ENCODE assay signal across 16 cellular contexts in genomic region chr16:65667013-65667578, GRCh38.
A peak's percentile ranks its signal among the peaks of the same experiment; 100 is the strongest.
DNase-seq lines count a peak whose midpoint lies in the region; ATAC-seq, FAIRE-seq and TF ChIP-seq lines count a peak whose summit lies in the region.
"Had no signal": no experiment of that assay in that cellular context is flagged by ENCODE, and none has a peak within 500 bp of the region (broad histone marks: within the 10 kb centered on the region; RNA-seq: fewer than 3 reads in every experiment).

No MANE protein-coding gene starts in this region.

- H2AK9ac ChIP-seq in IMR-90 (replicated peaks; ENCODE audit: low read depth, low read length, poor library complexity): no peak overlapping the region

- no peak overlapping the region for H3K27ac ChIP-seq in IMR-90 (ENCODE audit: insufficient read depth, low read length)
- H3K27ac ChIP-seq in brain microvascular endothelial cell: no peak overlapping the region
- H3K27ac ChIP-seq in keratinocyte (ENCODE audit: control insufficient read depth, insufficient read depth, low read length): no peak overlapping the region
- H3K27ac ChIP-seq in spleen: no peak overlapping the region
- H3K27ac ChIP-seq: HL-60, ovary had no signal

- H4K20me1 ChIP-seq in IMR-90 (ENCODE audit: insufficient read depth, low read length) (no peaks in the 10 kb centered on the region), keratinocyte (ENCODE audit: control insufficient read depth, extremely low read depth, insufficient read depth, low read length) (no peaks in the 10 kb centered on the region)

- no peak overlapping the region for H3K18ac ChIP-seq in IMR-90 (ENCODE audit: low read depth, low read length)

- BruUV-seq in IMR-90 (replicated peaks; lab: Mats Ljungman, UMichigan): no TSS peak

- no peaks in the 10 kb centered on the region for H3K79me1 ChIP-seq in IMR-90 (ENCODE audit: low read depth in 1 of 2, low read length in 2 of 2)

- DNase-seq in AG09309 (ENCODE audit: low read depth) (no peak), IMR-90 (peak; percentile 28), brain microvascular endothelial cell (peak; percentile 54), keratinocyte (ENCODE audit: low read depth, low spot score) (no peak), spleen (no peak)
- DNase-seq in activated CD8-positive, alpha-beta memory T cell treated with anti-CD3 and anti-CD28 coated beads, Interleukin-2, amount 50 U/mL, for 48 hours: no peak
- DNase-seq: activated naive CD8-positive, alpha-beta T cell treated with anti-CD3 and anti-CD28 coated beads, Interleukin-2, amount 50 U/mL, for 24 hours; CD8-positive, alpha-beta T cell; left colon; NCI-H1105; stimulated activated CD4-positive, alpha-beta T cell treated with anti-CD3 and anti-CD28 coated beads, Interleukin-4, amount 100 ng/mL, for 4 hours had no signal

- no peaks in the 10 kb centered on the region; the same call in 1 of the 2 replicates for H3K9me3 ChIP-seq in IMR-90 (ENCODE audit: control insufficient read depth, insufficient read depth, low read length)
- no peaks in the 10 kb centered on the region for H3K9me3 ChIP-seq in keratinocyte (ENCODE audit: control insufficient read depth, low read depth, low read length)
- peaks cover 0 to 7% (median 0%) of the 10 kb centered on the region in 8 donors for H3K9me3 ChIP-seq in spleen
- H3K9me3 ChIP-seq: ovary had no signal

- H3K14ac ChIP-seq in IMR-90 (replicated peaks; ENCODE audit: low read depth, low read length): no peak overlapping the region

- CTCF ChIA-PET in IMR-90 (lab: Yijun Ruan, JAX): no interaction called here

- H2BK120ac ChIP-seq in IMR-90 (ENCODE audit: low read depth, low read length): no peak overlapping the region

- H4K8ac ChIP-seq in IMR-90 (ENCODE audit: low read depth in 2 of 2, low read length in 2 of 2): no peak overlapping the region

- H3K56ac ChIP-seq in IMR-90 (ENCODE audit: extremely low read depth, insufficient read depth, low read length): no peak overlapping the region

- no peak overlapping the region for H3K23ac ChIP-seq in IMR-90 (ENCODE audit: low read depth, low read length)

- H3K27me3 ChIP-seq in IMR-90 (ENCODE audit: control insufficient read depth, insufficient read depth, low read length): no peaks in the 10 kb centered on the region
- no peaks in the 10 kb centered on the region for H3K27me3 ChIP-seq in brain microvascular endothelial cell (replicated peaks)
- H3K27me3 ChIP-seq in keratinocyte (ENCODE audit: control insufficient read depth, extremely low read depth, insufficient read depth, low read length): no peaks in the 10 kb centered on the region
- H3K27me3 ChIP-seq in spleen (replicated peaks in 1 of 7): no peaks in the 10 kb centered on the region
- H3K27me3 ChIP-seq: ovary had no signal

- POLR2A ChIA-PET in IMR-90 (lab: Charles Lee; ENCODE audit: unreplicated experiment): no interaction called here

- WGBS in IMR-90 (ENCODE audit: extremely low coverage in 2 of 2, insufficient read length in 1 of 2), 2 experiments: no CpG with 5 or more reads among the region's 7 CpGs
- WGBS in spleen, 5 donors: 78 to 94% (median 86%) methylated on average over 6 to 7 of the region's 7 CpGs

- H4K91ac ChIP-seq in IMR-90 (ENCODE audit: insufficient read depth, low read depth, low read length): no peak overlapping the region

- H3K4me2 ChIP-seq in IMR-90 (ENCODE audit: low read depth, low read length) (no peak overlapping the region), keratinocyte (ENCODE audit: control insufficient read depth, extremely low read depth, insufficient read depth, low read depth, low read length) (no peak overlapping the region)

- TF ChIP-seq CTCF in AG09309 (IDR thresholded peaks at IDR 0.05; ENCODE audit: control insufficient read depth, insufficient read depth, low read depth, low read length, missing control alignments): peak; percentile 28
- TF ChIP-seq CTCF in IMR-90 (conservative IDR thresholded peaks at IDR 0.05; ENCODE audit: low read depth, low read length): no peak
- TF ChIP-seq CTCF in brain microvascular endothelial cell (IDR thresholded peaks at IDR 0.05; ENCODE audit: low read depth, low read length, missing control alignments): peak; percentile 58
- peak; percentile 26 to 67 (median 28) for TF ChIP-seq CTCF in keratinocyte (optimal IDR thresholded peaks at IDR 0.05 in 1 of 3, IDR thresholded peaks at IDR 0.05 in 1 of 3, conservative IDR thresholded peaks at IDR 0.05 in 1 of 3; ENCODE audit: extremely low read depth in 1 of 3, insufficient read depth in 2 of 3, low read length in 3 of 3)
- TF ChIP-seq CTCF in spleen (IDR thresholded peaks at IDR 0.05 in 8 of 11, conservative IDR thresholded peaks at IDR 0.05 in 3 of 11): no peak

- H3K36me3 ChIP-seq in IMR-90 (ENCODE audit: control insufficient read depth, insufficient read depth, low read length) (no peaks in the 10 kb centered on the region), brain microvascular endothelial cell (replicated peaks) (no peaks in the 10 kb centered on the region), keratinocyte (ENCODE audit: control insufficient read depth in 2 of 2, extremely low read depth in 1 of 2, insufficient read depth in 2 of 2, low read length in 2 of 2) (no peaks in the 10 kb centered on the region), spleen (no peaks in the 10 kb centered on the region)
- H3K36me3 ChIP-seq: ovary had no signal

- H3K4me1 ChIP-seq in IMR-90 (ENCODE audit: control insufficient read depth, insufficient read depth, low read length): no peaks in the 10 kb centered on the region; the same call in 1 of the 2 replicates
- peaks cover 12% of the 10 kb centered on the region for H3K4me1 ChIP-seq in keratinocyte (ENCODE audit: control insufficient read depth, extremely low read depth, insufficient read depth, low read length)
- peaks cover 0 to 12% (median 3%) of the 10 kb centered on the region in 6 donors for H3K4me1 ChIP-seq in spleen

- H3K79me2 ChIP-seq in keratinocyte (ENCODE audit: control insufficient read depth, insufficient read depth, low read length): no peaks in the 10 kb centered on the region

- dilution Hi-C loops in IMR-90 (cut with HindIII; ENCODE audit: low sequenced_read_pairs, unreplicated experiment) (no loop called here), keratinocyte (cut with MboI; ENCODE audit: extremely low pct_ligation_motif_present, low sequenced_read_pairs) (no loop called here)

- intact Hi-C loops in IMR-90 (cut with micrococcal nuclease) (no loop called here), spleen (cut with DNase I; ENCODE audit: low total_unique reads) (no loop called here)

- peak; percentile 61 for ATAC-seq in IMR-90 (ENCODE audit: low read depth)
- no peak for ATAC-seq in GM21390 (IDR thresholded peaks at IDR 0.05; ENCODE audit: unreplicated experiment)
- no peak for ATAC-seq in GM19035 (IDR thresholded peaks at IDR 0.05; ENCODE audit: unreplicated experiment)
- ATAC-seq: activated naive CD8-positive, alpha-beta T cell treated with anti-CD3 and anti-CD28 coated beads, Interleukin-2, amount 50 U/mL, for 24 hours; CD8-positive, alpha-beta T cell; left colon had no signal

- no peak overlapping the region for H3K9ac ChIP-seq in IMR-90 (ENCODE audit: low read depth, low read length)
- H3K9ac ChIP-seq in keratinocyte (ENCODE audit: control insufficient read depth, extremely low read depth, insufficient read depth, low read length): no peak overlapping the region

- H3K4me3 ChIP-seq in AG09309 (ENCODE audit: control insufficient read depth, low read depth, low read length): no peak overlapping the region
- H3K4me3 ChIP-seq in IMR-90 (ENCODE audit: insufficient read depth, low read depth, low read length): no peak overlapping the region
- H3K4me3 ChIP-seq in brain microvascular endothelial cell (ENCODE audit: low read depth, low read length): no peak overlapping the region
- H3K4me3 ChIP-seq in keratinocyte (ENCODE audit: control insufficient read depth in 2 of 3, extremely low read depth in 1 of 3, insufficient read depth in 2 of 3, low read depth in 1 of 3, low read length in 3 of 3): no peak overlapping the region
- no peak overlapping the region for H3K4me3 ChIP-seq in spleen
- H3K4me3 ChIP-seq: ovary had no signal

- in situ Hi-C loops in IMR-90 (cut with MboI; ENCODE audit: low sequenced_read_pairs): no loop called here
- in situ Hi-C loops in brain microvascular endothelial cell (cut with HindIII; ENCODE audit: low pct_ligation_motif_present, low sequenced_read_pairs): no loop called here

- no peak overlapping the region for H4K5ac ChIP-seq in IMR-90 (ENCODE audit: low read depth, low read length)

- peak; percentile 73 for FAIRE-seq in keratinocyte (lab: Jason Lieb, UNC)
- FAIRE-seq: GM12892 had no signal

- no peak overlapping the region for H2BK20ac ChIP-seq in IMR-90 (ENCODE audit: low read depth, low read length)

- TF ChIP-seq POLR2A in IMR-90 (IDR thresholded peaks at IDR 0.05; ENCODE audit: low read depth, low read length) (no peak), spleen (IDR thresholded peaks at IDR 0.05) (no peak)

- no peak overlapping the region for H2BK5ac ChIP-seq in IMR-90 (ENCODE audit: low read depth, low read length, poor library complexity, severe bottlenecking)

- H2BK15ac ChIP-seq in IMR-90 (ENCODE audit: low read depth, low read length): no peak overlapping the region

- H3K9me1 ChIP-seq in IMR-90 (ENCODE audit: insufficient read depth, low read length) (no peaks in the 10 kb centered on the region), keratinocyte (ENCODE audit: control insufficient read depth, extremely low read depth, insufficient read depth, low read length) (no peaks in the 10 kb centered on the region)

- peak; percentile 30; the same call in 1 of the 2 replicates for TF ChIP-seq RAD21 in IMR-90 (IDR thresholded peaks at IDR 0.05; ENCODE audit: low read length)

- no peak overlapping the region for H2AFZ ChIP-seq in IMR-90 (replicated peaks; ENCODE audit: low read length, poor library complexity)
- H2AFZ ChIP-seq in keratinocyte (ENCODE audit: control insufficient read depth, low read length): peak overlapping the region; percentile 39

- no peak overlapping the region for H2AK5ac ChIP-seq in IMR-90 (ENCODE audit: low read depth, low read length)

- H3K4ac ChIP-seq in IMR-90 (ENCODE audit: low read depth, low read length): no peak overlapping the region

TF ChIP-seq in IMR-90, 13 proteins besides CTCF, POLR2A, EP300 and RAD21:
- TF ChIP-seq SMC3 (IDR thresholded peaks at IDR 0.05; ENCODE audit: low read depth, low read length) (0 out of 2 replicates have a peak, but pooled peaks have one; percentile 7), RCOR1 (IDR thresholded peaks at IDR 0.05; ENCODE audit: insufficient replicate concordance, low read length) (no peak), MAFK (IDR thresholded peaks at IDR 0.05; ENCODE audit: low read depth, low read length) (no peak)
- TF ChIP-seq, protein P1, sequence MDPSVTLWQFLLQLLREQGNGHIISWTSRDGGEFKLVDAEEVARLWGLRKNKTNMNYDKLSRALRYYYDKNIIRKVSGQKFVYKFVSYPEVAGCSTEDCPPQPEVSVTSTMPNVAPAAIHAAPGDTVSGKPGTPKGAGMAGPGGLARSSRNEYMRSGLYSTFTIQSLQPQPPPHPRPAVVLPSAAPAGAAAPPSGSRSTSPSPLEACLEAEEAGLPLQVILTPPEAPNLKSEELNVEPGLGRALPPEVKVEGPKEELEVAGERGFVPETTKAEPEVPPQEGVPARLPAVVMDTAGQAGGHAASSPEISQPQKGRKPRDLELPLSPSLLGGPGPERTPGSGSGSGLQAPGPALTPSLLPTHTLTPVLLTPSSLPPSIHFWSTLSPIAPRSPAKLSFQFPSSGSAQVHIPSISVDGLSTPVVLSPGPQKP (IDR thresholded peaks at IDR 0.05; ENCODE audit: borderline replicate concordance, low read depth, low read length): no peak
TF ChIP-seq in IMR-90: peak in this region for 1.

Comparison
In these comparisons a context has a peak if more than half of its experiments do, and no peak if none do; other contexts are left out.
1. DNase-seq: peak in IMR-90 (single experiment) and brain microvascular endothelial cell (single experiment); none in AG09309 (single experiment), keratinocyte (single experiment), activated CD8-positive, alpha-beta memory T cell treated with anti-CD3 and anti-CD28 coated beads, Interleukin-2, amount 50 U/mL, for 48 hours (single experiment) and spleen (single experiment).
2. CTCF ChIP-seq: peak in AG09309 (single experiment), brain microvascular endothelial cell (single experiment) and keratinocyte (3 of 3); none in IMR-90 (single experiment) and spleen (0 of 11).